ENCODE assay signal across 1 cellular context in the genomic region with DNA sequence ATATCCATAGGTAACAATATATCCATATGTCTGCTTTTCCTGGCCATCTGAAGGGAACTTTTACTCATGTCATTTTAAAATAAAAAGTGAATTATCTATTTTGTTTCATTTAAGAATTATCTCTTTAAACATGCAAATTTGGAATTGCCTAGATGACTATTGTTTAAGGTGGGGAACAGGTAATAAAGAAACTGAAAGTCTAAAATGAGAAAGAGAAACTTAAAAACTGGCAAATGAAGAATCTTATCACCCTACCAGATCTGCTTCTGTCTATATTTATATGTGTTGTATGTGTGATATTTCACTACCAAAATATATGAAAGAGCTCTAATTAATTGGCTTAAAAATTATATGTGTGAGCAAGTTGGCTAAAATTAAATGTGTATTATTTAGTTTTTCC.
TF ChIP-seq lines count a peak whose summit lies in the region.

No MANE protein-coding gene starts in this region.

TF ChIP-seq in SK-N-SH treated with all-trans-retinoic acid at 6 μM for 48 hours, 23 proteins besides CTCF, POLR2A, EP300 and RAD21 (continued from another document):
- TF ChIP-seq, protein P1, sequence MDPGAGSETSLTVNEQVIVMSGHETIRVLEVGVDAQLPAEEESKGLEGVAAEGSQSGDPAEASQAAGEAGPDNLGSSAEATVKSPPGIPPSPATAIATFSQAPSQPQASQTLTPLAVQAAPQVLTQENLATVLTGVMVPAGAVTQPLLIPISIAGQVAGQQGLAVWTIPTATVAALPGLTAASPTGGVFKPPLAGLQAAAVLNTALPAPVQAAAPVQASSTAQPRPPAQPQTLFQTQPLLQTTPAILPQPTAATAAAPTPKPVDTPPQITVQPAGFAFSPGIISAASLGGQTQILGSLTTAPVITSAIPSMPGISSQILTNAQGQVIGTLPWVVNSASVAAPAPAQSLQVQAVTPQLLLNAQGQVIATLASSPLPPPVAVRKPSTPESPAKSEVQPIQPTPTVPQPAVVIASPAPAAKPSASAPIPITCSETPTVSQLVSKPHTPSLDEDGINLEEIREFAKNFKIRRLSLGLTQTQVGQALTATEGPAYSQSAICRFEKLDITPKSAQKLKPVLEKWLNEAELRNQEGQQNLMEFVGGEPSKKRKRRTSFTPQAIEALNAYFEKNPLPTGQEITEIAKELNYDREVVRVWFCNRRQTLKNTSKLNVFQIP (CRISPR knock-in tag; IDR thresholded peaks at IDR 0.05; ENCODE audit: borderline replicate concordance, low read depth) = no peak
TF ChIP-seq in SK-N-SH treated with all-trans-retinoic acid at 6 μM for 48 hours: peak in this region for 0.
